ENCODE assay signal across 11 cellular contexts in the genomic region with DNA sequence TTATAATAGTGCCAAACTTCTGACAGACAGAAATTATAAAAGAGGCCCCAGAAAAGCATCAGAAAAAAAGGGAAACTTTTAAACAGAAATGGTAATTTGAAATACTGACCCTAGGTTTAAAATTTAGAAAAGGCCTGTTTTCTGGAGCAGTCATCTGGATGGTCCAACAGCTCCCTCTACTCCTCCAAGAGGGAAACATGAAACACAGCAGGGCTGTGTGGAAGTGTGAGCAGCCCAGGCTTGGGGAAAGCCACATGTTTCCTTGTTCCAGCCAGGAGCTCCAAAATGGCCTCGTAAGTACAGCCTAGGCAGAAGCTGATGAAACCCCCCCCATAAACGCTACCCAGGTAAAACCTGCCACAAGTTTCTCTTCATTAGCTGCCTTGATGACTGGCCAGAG.
DNase-seq lines count a peak whose midpoint lies in the region; ATAC-seq and TF ChIP-seq lines count a peak whose summit lies in the region.
"Had no signal": no experiment of that assay in that cellular context is flagged by ENCODE, and none has a peak within 500 bp of the region (broad histone marks: within the 10 kb centered on the region; RNA-seq: fewer than 3 reads in every experiment).

No MANE protein-coding gene starts in this region.

- no peak overlapping the region for H3K56ac ChIP-seq in H9 (ENCODE audit: insufficient read length, low read depth, low read length)

- no peak overlapping the region for H2AK5ac ChIP-seq in H9 (ENCODE audit: insufficient read length, low read length)

- no peak overlapping the region for H3K23ac ChIP-seq in H9 (ENCODE audit: insufficient read length, low read depth, low read length)

- H4K5ac ChIP-seq in H9 (ENCODE audit: insufficient read length, low read depth, low read length), result no peak overlapping the region

- H4K8ac ChIP-seq in H9 (replicated peaks; ENCODE audit: insufficient read length, low read depth, low read length), result no peak overlapping the region

- no peak overlapping the region for H3K27ac ChIP-seq in BLaER1 treated with 17β-estradiol and CSF1 and Interleukin-3, amounts not matched to agents 10 nM and 100 nM
- H3K27ac ChIP-seq in H9 (ENCODE audit: insufficient read length, low read depth, low read length) (no peak overlapping the region), RWPE2 (ENCODE audit: poor library complexity, severe bottlenecking) (no peak overlapping the region)

- peak; percentile 69; the same call in 2 of the 3 replicates for ATAC-seq in RWPE2 (ENCODE audit: low read depth)
- no peak for ATAC-seq in GM18867 (IDR thresholded peaks at IDR 0.05; ENCODE audit: unreplicated experiment)
- ATAC-seq in HG03139 (IDR thresholded peaks at IDR 0.05; ENCODE audit: unreplicated experiment), result no peak

- H3K9ac ChIP-seq in BLaER1 treated with 17β-estradiol and CSF1 and Interleukin-3, amounts not matched to agents 10 nM and 100 nM, result no peak overlapping the region
- no peak overlapping the region for H3K9ac ChIP-seq in H9 (ENCODE audit: extremely low read depth, insufficient read length, low read length)

- no peak overlapping the region for H4K91ac ChIP-seq in H9 (ENCODE audit: insufficient read length, low read depth, low read length)

- H3K36me3 Mint-ChIP-seq in H9 (ENCODE audit: insufficient read depth in 1 of 3, low read depth in 3 of 3), result peaks cover 0 to 8% (median 2%) of the 10 kb centered on the region in 3 experiments; a peak in 2 of 7 replicates
- H3K36me3 Mint-ChIP-seq: CD4-positive, CD25-positive, alpha-beta regulatory T cell had no signal

- no peak overlapping the region for H2BK15ac ChIP-seq in H9 (ENCODE audit: low read depth, low read length)

- no peaks in the 10 kb centered on the region for H3K79me2 ChIP-seq in H9 (ENCODE audit: insufficient read depth, low read length)

- H2BK20ac ChIP-seq in H9 (ENCODE audit: low read depth, low read length, poor library complexity, severe bottlenecking), result no peak overlapping the region

- no peak overlapping the region for H3T11ph ChIP-seq in H9 (ENCODE audit: low read length)

- peaks cover 6 to 28% (median 19%) of the 10 kb centered on the region in 10 experiments for H3K4me1 ChIP-seq in BLaER1 treated with 17β-estradiol and CSF1 and Interleukin-3, amounts not matched to agents 10 nM and 100 nM
- H3K4me1 ChIP-seq in H9 (ENCODE audit: insufficient read depth, low read length) (no peaks in the 10 kb centered on the region; the same call in 1 of the 2 replicates), RWPE2 (ENCODE audit: insufficient read depth, poor library complexity, severe bottlenecking) (no peaks in the 10 kb centered on the region)

- H3K4me3 Mint-ChIP-seq in H9, result no peak overlapping the region
- H3K4me3 Mint-ChIP-seq: CD4-positive, CD25-positive, alpha-beta regulatory T cell; central memory CD8-positive, alpha-beta T cell had no signal

- no peak overlapping the region for H3K4ac ChIP-seq in H9 (ENCODE audit: low read depth, low read length)

- no peak overlapping the region for H3K14ac ChIP-seq in H9 (ENCODE audit: insufficient read depth, low read length)

- no peak overlapping the region for H2BK120ac ChIP-seq in H9 (ENCODE audit: low read depth, low read length, poor library complexity, severe bottlenecking)

- peak overlapping the region in 7 of 11 experiments; percentile 16 to 71 (median 51); a peak in 12 of 22 replicates for H3K4me2 ChIP-seq in BLaER1 treated with 17β-estradiol and CSF1 and Interleukin-3, amounts not matched to agents 10 nM and 100 nM
- H3K4me2 ChIP-seq in H9 (ENCODE audit: insufficient read depth, insufficient read length, low read length), result no peak overlapping the region

- peak; percentile 62 for DNase-seq in H9
- no peak for DNase-seq in RWPE2 (ENCODE audit: low spot score)
- DNase-seq in globus pallidus (ENCODE audit: low spot score), result peak; percentile 16
- no peak for DNase-seq in AG08395 (ENCODE audit: low spot score)
- no peak for DNase-seq in stimulated activated naive CD4-positive, alpha-beta T cell (lab: John Stamatoyannopoulos, UW)
- DNase-seq: activated T-cell treated with anti-CD3 and anti-CD28 coated beads, Interleukin-2, amount 50 U/mL, for 48 hours; CD4-positive, CD25-positive, alpha-beta regulatory T cell had no signal

- H3K27me3 Mint-ChIP-seq in H9 (ENCODE audit: low read depth), result no peaks in the 10 kb centered on the region
- H3K27me3 Mint-ChIP-seq: CD4-positive, CD25-positive, alpha-beta regulatory T cell; central memory CD8-positive, alpha-beta T cell had no signal

- no peak overlapping the region for H2BK12ac ChIP-seq in H9 (ENCODE audit: insufficient read length, low read depth, low read length)

- H3K9me3 ChIP-seq in BLaER1 treated with 17β-estradiol and CSF1 and Interleukin-3, amounts not matched to agents 10 nM and 100 nM (replicated peaks in 1 of 11), result peaks cover 0 to 15% (median 11%) of the 10 kb centered on the region in 11 experiments; a peak in 16 of 22 replicates
- H3K9me3 ChIP-seq in H9 (ENCODE audit: control insufficient read depth, low read depth, low read length), result peaks cover 4% of the 10 kb centered on the region
- no peaks in the 10 kb centered on the region for H3K9me3 ChIP-seq in RWPE2 (ENCODE audit: severe bottlenecking)

- WGBS in H9 (ENCODE audit: extremely low coverage, insufficient read length, low lambda C conversion rate), result no CpG with 5 or more reads among the region's 2 CpGs

- no peak overlapping the region for H2AFZ ChIP-seq in H9 (ENCODE audit: low read length)

- H3K4me3 ChIP-seq in BLaER1 treated with 17β-estradiol and CSF1 and Interleukin-3, amounts not matched to agents 10 nM and 100 nM, result no peak overlapping the region
- no peak overlapping the region for H3K4me3 ChIP-seq in RWPE2 (ENCODE audit: severe bottlenecking)

- no peaks in the 10 kb centered on the region for H3K23me2 ChIP-seq in H9 (ENCODE audit: insufficient read length, low read depth, low read length, poor library complexity, severe bottlenecking)

- H3K27me3 ChIP-seq in BLaER1 treated with 17β-estradiol and CSF1 and Interleukin-3, amounts not matched to agents 10 nM and 100 nM, result peaks cover 0 to 16% (median 0%) of the 10 kb centered on the region in 11 experiments; a peak in 2 of 22 replicates
- H3K27me3 ChIP-seq in H9 (ENCODE audit: insufficient read depth, low read length) (no peaks in the 10 kb centered on the region), RWPE2 (ENCODE audit: insufficient read depth, poor library complexity, severe bottlenecking) (peaks cover 16% of the 10 kb centered on the region)

- peaks cover 6 to 11% of the 10 kb centered on the region in 2 experiments for H3K4me1 Mint-ChIP-seq in H9
- H3K4me1 Mint-ChIP-seq: CD4-positive, CD25-positive, alpha-beta regulatory T cell; central memory CD8-positive, alpha-beta T cell had no signal

- no peak overlapping the region for H3K18ac ChIP-seq in H9 (ENCODE audit: insufficient read length, low read depth, low read length)

- H3K27ac Mint-ChIP-seq in H9, result no peak overlapping the region
- H3K27ac Mint-ChIP-seq: CD4-positive, CD25-positive, alpha-beta regulatory T cell had no signal

- no peaks in the 10 kb centered on the region for H4K20me1 ChIP-seq in BLaER1 treated with 17β-estradiol and CSF1 and Interleukin-3, amounts not matched to agents 10 nM and 100 nM
- no peaks in the 10 kb centered on the region for H4K20me1 ChIP-seq in H9 (ENCODE audit: control insufficient read depth, insufficient read depth, insufficient read length)

- no peaks in the 10 kb centered on the region for H3K36me3 ChIP-seq in BLaER1 treated with 17β-estradiol and CSF1 and Interleukin-3, amounts not matched to agents 10 nM and 100 nM
- no peaks in the 10 kb centered on the region for H3K36me3 ChIP-seq in RWPE2 (ENCODE audit: low read depth)

- TF ChIP-seq CTCF in H9 (conservative IDR thresholded peaks at IDR 0.05) (peak; percentile 55), RWPE2 (IDR thresholded peaks at IDR 0.05; ENCODE audit: poor library complexity, severe bottlenecking) (peak; percentile 49)

- H3K9me3 Mint-ChIP-seq in H9, result peaks cover 2 to 3% of the 10 kb centered on the region in 2 experiments; a peak in 3 of 5 replicates

- no peak overlapping the region for H2BK5ac ChIP-seq in H9 (ENCODE audit: insufficient read length, low read length)

- H3K79me1 ChIP-seq in H9 (ENCODE audit: insufficient read depth, low read depth, low read length, poor library complexity, severe bottlenecking), result no peaks in the 10 kb centered on the region

Comparison
In these comparisons a context has a peak if more than half of its experiments do, and no peak if none do; other contexts are left out.
1. DNase-seq: peak in H9 (single experiment) and globus pallidus (single experiment); none in RWPE2 (single experiment), AG08395 (single experiment) and stimulated activated naive CD4-positive, alpha-beta T cell (0 of 6).